ENCODE assay signal across 19 cellular contexts in the genomic region with DNA sequence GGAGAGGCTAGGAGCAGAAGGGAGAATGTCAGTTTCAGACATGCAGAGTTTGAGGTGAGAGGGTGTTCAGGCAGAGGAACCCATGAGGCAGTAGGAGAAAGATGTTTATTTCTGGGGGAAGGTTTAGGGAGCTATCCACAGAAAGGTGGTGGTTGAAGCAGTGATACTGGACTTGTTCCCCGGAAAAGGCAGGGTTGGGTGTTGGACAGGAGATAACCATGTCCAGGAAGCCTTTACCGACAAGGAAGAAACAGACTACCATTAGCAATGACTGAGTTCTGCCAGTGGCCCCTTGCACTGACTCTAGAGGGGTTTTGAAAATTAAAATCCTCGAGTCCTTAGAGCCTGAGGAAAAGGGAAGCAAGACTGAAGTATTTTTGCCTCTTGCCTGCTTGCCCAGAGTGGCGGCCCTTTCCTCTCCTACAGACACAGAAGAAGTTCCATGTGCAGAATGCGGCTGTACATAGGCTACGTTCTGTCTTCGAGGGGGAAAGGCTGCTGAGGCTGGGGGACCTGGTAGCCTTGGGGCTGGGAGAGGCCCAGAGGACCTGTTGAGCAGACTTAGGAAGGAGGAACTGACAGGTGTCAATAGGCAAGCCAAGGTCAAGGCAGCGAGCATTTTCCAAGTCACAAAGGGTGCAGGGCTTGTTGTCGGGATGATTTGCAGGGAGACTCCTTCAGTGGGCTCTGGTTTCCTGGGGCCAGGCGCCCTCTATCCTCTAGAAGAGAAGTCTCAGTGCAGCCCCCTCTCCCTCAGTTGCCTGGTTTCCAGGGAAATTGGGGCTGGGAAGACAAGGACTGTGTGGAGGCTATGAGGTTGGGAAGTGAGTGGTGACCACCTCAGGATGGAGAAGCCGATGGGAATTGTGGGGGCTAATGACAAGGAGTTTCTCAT.
DNase-seq lines count a peak whose midpoint lies in the region; ATAC-seq, FAIRE-seq and TF ChIP-seq lines count a peak whose summit lies in the region.
"Had no signal": no experiment of that assay in that cellular context is flagged by ENCODE, and none has a peak within 500 bp of the region (broad histone marks: within the 10 kb centered on the region; RNA-seq: fewer than 3 reads in every experiment).

No MANE protein-coding gene starts in this region.

- peaks cover 13% of the 10 kb centered on the region for H3K9me3 ChIP-seq in mesodermal cell (ENCODE audit: control insufficient read depth, low read length)
- no peaks in the 10 kb centered on the region for H3K9me3 ChIP-seq in kidney (ENCODE audit: control insufficient read depth in 1 of 2, low read length in 2 of 2)
- no peaks in the 10 kb centered on the region for H3K9me3 ChIP-seq in CD8-positive, alpha-beta memory T cell (ENCODE audit: low read length)

- intact Hi-C loops in CD14-positive monocyte (cut with micrococcal nuclease) (no loop called here), kidney (cut with DNase I) (no loop called here)

- POLR2A ChIA-PET in CD8-positive, alpha-beta memory T cell (lab: Charles Lee), result no interaction called here

- H3K4me3 ChIP-seq in WI38 (ENCODE audit: low read depth, low read length) (peak overlapping the region; percentile 19), mesodermal cell (ENCODE audit: extremely low read depth, insufficient read depth, low read length, poor library complexity, severe bottlenecking) (no peak overlapping the region), kidney (ENCODE audit: low read length in 2 of 2) (no peak overlapping the region)
- H3K4me3 ChIP-seq in CD8-positive, alpha-beta memory T cell (ENCODE audit: low read length), result no peak overlapping the region
- H3K4me3 ChIP-seq: body of pancreas, HAP-1 had no signal

- peaks cover 37% of the 10 kb centered on the region for H3K36me3 ChIP-seq in mesodermal cell (ENCODE audit: control insufficient read depth, insufficient read depth, low read length)
- H3K36me3 ChIP-seq in kidney (ENCODE audit: control insufficient read depth in 1 of 2, insufficient read depth in 2 of 2, low read length in 2 of 2), result no peaks in the 10 kb centered on the region
- H3K36me3 ChIP-seq in CD8-positive, alpha-beta memory T cell (ENCODE audit: insufficient read depth, low read length), result no peaks in the 10 kb centered on the region
- H3K36me3 ChIP-seq: HAP-1 had no signal

- H3K4me3 Mint-ChIP-seq in CD14-positive monocyte (peak overlapping the region in 1 of 2 donors; percentile 33), type B pancreatic cell (no peak overlapping the region)
- H3K4me3 Mint-ChIP-seq in CD8-positive, alpha-beta memory T cell, result no peak overlapping the region
- H3K4me3 Mint-ChIP-seq: activated naive CD4-positive, alpha-beta T cell treated with anti-CD3 and anti-CD28 coated beads for 36 hours; dendritic cell treated with granulocyte-macrophage colony-stimulating factor and Interleukin-4, amounts not matched to agents 40 ng/mL and 50 ng/mL, for 4 days had no signal

- no peak for FAIRE-seq in kidney (lab: Jason Lieb, UNC)
- FAIRE-seq: G401.6, GM12892 had no signal

- peaks cover 0 to 6% (median 4%) of the 10 kb centered on the region in 3 donors for H3K27me3 Mint-ChIP-seq in CD14-positive monocyte (ENCODE audit: low read depth in 3 of 3)
- H3K27me3 Mint-ChIP-seq in type B pancreatic cell, result peaks cover 3% of the 10 kb centered on the region
- H3K27me3 Mint-ChIP-seq in CD8-positive, alpha-beta memory T cell, result peaks cover 6 to 60% of the 10 kb centered on the region in 2 donors

- peaks cover 39 to 49% of the 10 kb centered on the region in 2 donors for H3K36me3 Mint-ChIP-seq in CD14-positive monocyte
- H3K36me3 Mint-ChIP-seq in type B pancreatic cell, result peaks cover 34% of the 10 kb centered on the region
- H3K36me3 Mint-ChIP-seq in CD8-positive, alpha-beta memory T cell, result no peaks in the 10 kb centered on the region

- no peak for DNase-seq in CD14-positive monocyte (ENCODE audit: low spot score)
- DNase-seq in Kasumi-1 (lab: John Stamatoyannopoulos, UW), result peak; percentile 41 to 48
- no peak for DNase-seq in kidney
- DNase-seq in type B pancreatic cell (ENCODE audit: extremely low spot score, unreplicated experiment), result no peak
- no peak for DNase-seq in CD8-positive, alpha-beta memory T cell
- DNase-seq: activated CD8-positive, alpha-beta memory T cell treated with anti-CD3 and anti-CD28 coated beads, Interleukin-2, amount 50 U/mL, for 4 hours; activated naive CD4-positive, alpha-beta T cell treated with anti-CD3 and anti-CD28 coated beads for 36 hours; body of pancreas; NCI-H1105 treated with DMSO at 0.1 percent for 48 hours; Right ventricle myocardium superior; stimulated activated CD4-positive, alpha-beta T cell treated with anti-CD3 and anti-CD28 coated beads, Interleukin-2, amount 100 ng/mL, for 24 hours; substantia nigra had no signal

- H3K27ac ChIP-seq in mesodermal cell (ENCODE audit: low read depth, low read length, severe bottlenecking) (peak overlapping the region; percentile 87), kidney (ENCODE audit: low read depth in 2 of 2, low read length in 2 of 2) (no peak overlapping the region)
- H3K27ac ChIP-seq in CD8-positive, alpha-beta memory T cell (ENCODE audit: low read depth, low read length), result no peak overlapping the region
- H3K27ac ChIP-seq: body of pancreas had no signal

- peak overlapping the region in 4 of 7 donors; percentile 3 to 52 (median 40) for H3K27ac Mint-ChIP-seq in CD14-positive monocyte
- no peak overlapping the region for H3K27ac Mint-ChIP-seq in type B pancreatic cell
- H3K27ac Mint-ChIP-seq in CD8-positive, alpha-beta memory T cell, result no peak overlapping the region
- H3K27ac Mint-ChIP-seq: activated naive CD4-positive, alpha-beta T cell treated with anti-CD3 and anti-CD28 coated beads for 36 hours; dendritic cell treated with granulocyte-macrophage colony-stimulating factor and Interleukin-4, amounts not matched to agents 40 ng/mL and 50 ng/mL, for 4 days had no signal

- H3K27me3 ChIP-seq in CD8-positive, alpha-beta memory T cell (ENCODE audit: insufficient read depth, low read length, poor library complexity, severe bottlenecking), result no peaks in the 10 kb centered on the region
- H3K27me3 ChIP-seq: body of pancreas had no signal

- H3K9ac ChIP-seq in kidney (ENCODE audit: low read length in 2 of 2), result no peak overlapping the region

- CTCF ChIA-PET in CD8-positive, alpha-beta memory T cell (lab: Charles Lee), result no interaction called here

- H3K4me1 ChIP-seq in mesodermal cell (ENCODE audit: control insufficient read depth, insufficient read depth, low read length, poor library complexity, severe bottlenecking) (peaks cover 67% of the 10 kb centered on the region), kidney (ENCODE audit: control insufficient read depth in 1 of 2, insufficient read depth in 1 of 2, low read depth in 1 of 2, low read length in 2 of 2) (no peaks in the 10 kb centered on the region)
- no peaks in the 10 kb centered on the region for H3K4me1 ChIP-seq in CD8-positive, alpha-beta memory T cell (ENCODE audit: insufficient read depth, low read length)
- H3K4me1 ChIP-seq: body of pancreas, HAP-1 had no signal

- WGBS in mesodermal cell (ENCODE audit: insufficient coverage in 2 of 2), 2 experiments, result 92 to 94% methylated on average over 4 to 9 of the region's 11 CpGs

- no peak for TF ChIP-seq CTCF in CD14-positive monocyte (IDR thresholded peaks at IDR 0.05)
- no peak for TF ChIP-seq CTCF in WI38 (IDR thresholded peaks at IDR 0.05; ENCODE audit: low read depth, low read length)
- TF ChIP-seq CTCF in kidney (IDR thresholded peaks at IDR 0.05; ENCODE audit: borderline replicate concordance, extremely low read depth, insufficient read depth), result no peak
- no peak for TF ChIP-seq CTCF in type B pancreatic cell (conservative IDR thresholded peaks at IDR 0.05)

- H3K4me1 Mint-ChIP-seq in CD14-positive monocyte (peaks cover 21% of the 10 kb centered on the region), type B pancreatic cell (ENCODE audit: unreplicated experiment) (peaks cover 25% of the 10 kb centered on the region)
- no peaks in the 10 kb centered on the region for H3K4me1 Mint-ChIP-seq in CD8-positive, alpha-beta memory T cell

- ATAC-seq in HG02642 (IDR thresholded peaks at IDR 0.05; ENCODE audit: poor library complexity, unreplicated experiment), result no peak
- ATAC-seq: body of pancreas had no signal

- H3K9me3 Mint-ChIP-seq in CD14-positive monocyte, result peaks cover 7 to 16% (median 9%) of the 10 kb centered on the region in 7 donors
- H3K9me3 Mint-ChIP-seq in type B pancreatic cell, result no peaks in the 10 kb centered on the region
- H3K9me3 Mint-ChIP-seq in CD8-positive, alpha-beta memory T cell, result peaks cover 0 to 10% (median 3%) of the 10 kb centered on the region in 5 donors

Comparison
In these comparisons a context has a peak if more than half of its experiments do, and no peak if none do; other contexts are left out.
1. DNase-seq: peak in Kasumi-1 (2 of 2); none in CD14-positive monocyte (single experiment), kidney (single experiment), type B pancreatic cell (single experiment) and CD8-positive, alpha-beta memory T cell (0 of 5).
2. H3K27ac Mint-ChIP-seq: peak in CD14-positive monocyte (4 of 7); none in type B pancreatic cell (single experiment) and CD8-positive, alpha-beta memory T cell (0 of 8).